Comparison of ENCODE assay signal across 8 cellular contexts in genomic region chr4:110510955-110511544, GRCh38. TPM values are rescaled to one million over a fixed set of nuclear protein-coding genes. Genes with fewer than 3 reads are reported as not detected.
DNase-seq lines count a peak whose midpoint lies in the region; ATAC-seq, FAIRE-seq and TF ChIP-seq lines count a peak whose summit lies in the region.

No MANE protein-coding gene starts in this region.

- dilution Hi-C loops in IMR-90 (cut with HindIII; ENCODE audit: low sequenced_read_pairs, unreplicated experiment), result no loop called here

- H3K9me3 Mint-ChIP-seq in mesothelial cell of epicardium, result no peaks in the 10 kb centered on the region

- no peak overlapping the region for H3K56ac ChIP-seq in IMR-90 (ENCODE audit: extremely low read depth, insufficient read depth, low read length)
- no peak overlapping the region for H3K56ac ChIP-seq in H1 (replicated peaks; ENCODE audit: insufficient read length, low read depth, low read length)

- no peak overlapping the region for H3K4me3 Mint-ChIP-seq in mesothelial cell of epicardium

- no peak for FAIRE-seq in H1 (lab: Jason Lieb, UNC)

- no peak overlapping the region for H2AK9ac ChIP-seq in IMR-90 (replicated peaks; ENCODE audit: low read depth, low read length, poor library complexity)

- POLR2A ChIA-PET in IMR-90 (lab: Charles Lee; ENCODE audit: unreplicated experiment) (no interaction called here), PC-9 (lab: Charles Lee; ENCODE audit: unreplicated experiment) (interaction anchor here (0.6 kb wide), 1 partner anchor 313 kb away, joined by 3 read pairs; no protein-coding TSS in a partner anchor), H1 (lab: Charles Lee; ENCODE audit: partially characterized antibody) (interaction anchor here (0.6 kb wide), 1 partner anchor 511 kb away, joined by 3 read pairs; no protein-coding TSS in a partner anchor)

- H3K36me3 ChIP-seq in IMR-90 (ENCODE audit: control insufficient read depth, insufficient read depth, low read length) (no peaks in the 10 kb centered on the region), PC-9 (ENCODE audit: low read depth) (no peaks in the 10 kb centered on the region), H1 (ENCODE audit: control insufficient read depth in 2 of 4, insufficient read depth in 4 of 4, low read length in 3 of 4) (no peaks in the 10 kb centered on the region)

- no peak overlapping the region for H3K27ac Mint-ChIP-seq in mesothelial cell of epicardium

- no peaks in the 10 kb centered on the region for H3K27me3 Mint-ChIP-seq in mesothelial cell of epicardium (ENCODE audit: low read depth)

- no peak overlapping the region for H3K14ac ChIP-seq in IMR-90 (replicated peaks; ENCODE audit: low read depth, low read length)
- H3K14ac ChIP-seq in H1 (ENCODE audit: insufficient read length), result no peak overlapping the region

- TF ChIP-seq CTCF in IMR-90 (conservative IDR thresholded peaks at IDR 0.05; ENCODE audit: low read depth, low read length) (peak; percentile 67), PC-9 (conservative IDR thresholded peaks at IDR 0.05) (peak; percentile 75), H1 (IDR thresholded peaks at IDR 0.05; ENCODE audit: control extremely low read depth in 1 of 3, insufficient read depth in 1 of 3, low read depth in 1 of 3, low read length in 3 of 3) (peak in 2 of 3 experiments; percentile 47 to 56; a peak in 2 of 4 replicates), mesothelial cell of epicardium (IDR thresholded peaks at IDR 0.05; ENCODE audit: unreplicated experiment) (peak; percentile 90), omental fat pad (IDR thresholded peaks at IDR 0.05) (no peak)

- no peak overlapping the region for H3K18ac ChIP-seq in IMR-90 (ENCODE audit: low read depth, low read length)
- no peak overlapping the region for H3K18ac ChIP-seq in H1 (ENCODE audit: extremely low read depth, low read length)

- TF ChIP-seq EP300 in H1 (IDR thresholded peaks at IDR 0.05; ENCODE audit: borderline replicate concordance in 1 of 2, low read depth in 2 of 2, low read length in 2 of 2), result no peak

- intact Hi-C loops in IMR-90 (cut with micrococcal nuclease) (loop anchor here (1.0 to 10.0 kb wide), 4 partner anchors 196 to 1086 kb away; partner anchors contain the start of gene ELOVL6), PC-9 (cut with micrococcal nuclease; ENCODE audit: unreplicated experiment) (loop anchor here (1.0 to 2.0 kb wide), 2 partner anchors 196 to 460 kb away; no protein-coding TSS in a partner anchor)

- H2BK120ac ChIP-seq in IMR-90 (ENCODE audit: low read depth, low read length), result no peak overlapping the region
- no peak overlapping the region for H2BK120ac ChIP-seq in H1 (replicated peaks; ENCODE audit: low read depth, low read length)

- H3K9ac ChIP-seq in IMR-90 (ENCODE audit: low read depth, low read length) (no peak overlapping the region), H1 (replicated peaks in 1 of 4; ENCODE audit: extremely low read depth in 1 of 4, low read depth in 3 of 4, low read length in 3 of 4) (no peak overlapping the region)

- H3K4me2 ChIP-seq in IMR-90 (ENCODE audit: low read depth, low read length) (no peak overlapping the region), PC-9 (no peak overlapping the region), H1 (ENCODE audit: insufficient read depth in 1 of 2, low read depth in 2 of 2, low read length in 2 of 2) (no peak overlapping the region)

- no peaks in the 10 kb centered on the region for H3K4me1 ChIP-seq in IMR-90 (ENCODE audit: control insufficient read depth, insufficient read depth, low read length)
- H3K4me1 ChIP-seq in PC-9 (replicated peaks; ENCODE audit: insufficient read depth), result no peaks in the 10 kb centered on the region
- no peaks in the 10 kb centered on the region for H3K4me1 ChIP-seq in H1 (replicated peaks in 1 of 4; ENCODE audit: control insufficient read depth in 3 of 4, insufficient read depth in 4 of 4, low read length in 3 of 4)

- ATAC-seq in GM18867 (IDR thresholded peaks at IDR 0.05; ENCODE audit: unreplicated experiment), result peak; percentile 71
- ATAC-seq in IMR-90 (ENCODE audit: low read depth), result peak; percentile 75
- no peak for ATAC-seq in omental fat pad (ENCODE audit: low FRiP score)

- TF ChIP-seq POLR2A in IMR-90 (IDR thresholded peaks at IDR 0.05; ENCODE audit: low read depth, low read length), result no peak
- no peak for TF ChIP-seq POLR2A in H1 (IDR thresholded peaks at IDR 0.05; ENCODE audit: control extremely low read depth in 1 of 2, low read depth in 2 of 2, low read length in 2 of 2)

- no peaks in the 10 kb centered on the region for H3K9me1 ChIP-seq in IMR-90 (ENCODE audit: insufficient read depth, low read length)

- H4K91ac ChIP-seq in IMR-90 (ENCODE audit: insufficient read depth, low read depth, low read length), result no peak overlapping the region
- no peak overlapping the region for H4K91ac ChIP-seq in H1 (replicated peaks; ENCODE audit: insufficient read length, low read length)

- DNase-seq in AML-193 (lab: John Stamatoyannopoulos, UW), result peak; percentile 56 to 62
- DNase-seq in IMR-90, result peak; percentile 67
- DNase-seq in PC-9, result no peak
- no peak for DNase-seq in H1 (ENCODE audit: low read depth in 1 of 2, low spot score in 2 of 2)
- DNase-seq in mesothelial cell of epicardium (ENCODE audit: low spot score in 2 of 2, unreplicated experiment in 2 of 2), result no peak
- DNase-seq in omental fat pad (ENCODE audit: low spot score), result no peak
- DNase-seq in activated gamma-delta T cell treated with Interleukin-2 at 50 U/mL for 16 hours, result no peak

- no peaks in the 10 kb centered on the region for H3K36me3 Mint-ChIP-seq in mesothelial cell of epicardium

- H3K27me3 ChIP-seq in IMR-90 (ENCODE audit: control insufficient read depth, insufficient read depth, low read length) (no peaks in the 10 kb centered on the region), PC-9 (ENCODE audit: insufficient read depth, low read depth) (no peaks in the 10 kb centered on the region), H1 (replicated peaks in 1 of 4; ENCODE audit: control insufficient read depth in 3 of 4, extremely low read depth in 1 of 4, insufficient read depth in 3 of 4, low read length in 3 of 4) (no peaks in the 10 kb centered on the region)

- H4K20me1 ChIP-seq in IMR-90 (ENCODE audit: insufficient read depth, low read length), result no peaks in the 10 kb centered on the region
- no peaks in the 10 kb centered on the region for H4K20me1 ChIP-seq in PC-9 (ENCODE audit: insufficient read depth)
- H4K20me1 ChIP-seq in H1 (replicated peaks in 1 of 2; ENCODE audit: control insufficient read depth in 1 of 2, insufficient read depth in 2 of 2, low read length in 2 of 2), result no peaks in the 10 kb centered on the region

- no CpG with 5 or more reads among the region's 4 CpGs for WGBS in IMR-90 (ENCODE audit: extremely low coverage in 2 of 2, insufficient read length in 1 of 2), 2 experiments
- 45% methylated on average over 4 of the region's 4 CpGs; no CpG with 5 or more reads in 1 of the 2 experiments for WGBS in H1 (ENCODE audit: extremely low coverage in 1 of 2, insufficient coverage in 1 of 2, insufficient read length in 1 of 2, insufficient replicate concordance in 2 of 2, low coverage in 1 of 2, low lambda C conversion rate in 2 of 2, missing lambda C conversion rate in 1 of 2), 2 experiments

- H2BK12ac ChIP-seq in H1 (ENCODE audit: low read depth, low read length), result no peak overlapping the region

- H3K4me1 Mint-ChIP-seq in mesothelial cell of epicardium, result peaks cover 1% of the 10 kb centered on the region

- H2BK20ac ChIP-seq in IMR-90 (ENCODE audit: low read depth, low read length), result no peak overlapping the region
- H2BK20ac ChIP-seq in H1 (ENCODE audit: low read length), result no peak overlapping the region

- H2BK15ac ChIP-seq in IMR-90 (ENCODE audit: low read depth, low read length), result no peak overlapping the region
- H2BK15ac ChIP-seq in H1 (ENCODE audit: low read length), result no peak overlapping the region

- H3K9me3 ChIP-seq in IMR-90 (ENCODE audit: control insufficient read depth, insufficient read depth, low read length), result no peaks in the 10 kb centered on the region
- H3K9me3 ChIP-seq in PC-9 (ENCODE audit: insufficient read depth, low read depth), result no peaks in the 10 kb centered on the region
- no peaks in the 10 kb centered on the region for H3K9me3 ChIP-seq in H1 (ENCODE audit: insufficient read depth in 2 of 2, low read depth in 1 of 2, low read length in 1 of 2)

- no peaks in the 10 kb centered on the region for H3F3A ChIP-seq in PC-9 (ENCODE audit: insufficient read depth, low read depth)

- H3K27ac ChIP-seq in IMR-90 (ENCODE audit: insufficient read depth, low read length) (no peak overlapping the region), PC-9 (no peak overlapping the region), H1 (ENCODE audit: low read depth, low read length) (no peak overlapping the region)

- H4K8ac ChIP-seq in IMR-90 (ENCODE audit: low read depth in 2 of 2, low read length in 2 of 2) (no peak overlapping the region), H1 (ENCODE audit: extremely low read depth, insufficient read depth, low read length) (no peak overlapping the region)

- H4K5ac ChIP-seq in IMR-90 (ENCODE audit: low read depth, low read length) (no peak overlapping the region), H1 (ENCODE audit: insufficient read length, low read depth, low read length) (no peak overlapping the region)

- H2AK5ac ChIP-seq in IMR-90 (ENCODE audit: low read depth, low read length) (no peak overlapping the region), H1 (ENCODE audit: low read depth, low read length) (no peak overlapping the region)

- H3K4me3 ChIP-seq in IMR-90 (ENCODE audit: insufficient read depth, low read depth, low read length) (no peak overlapping the region), PC-9 (no peak overlapping the region), H1 (ENCODE audit: extremely low read depth in 1 of 4, insufficient read depth in 2 of 4, low read depth in 3 of 4, low read length in 4 of 4) (no peak overlapping the region)

- BruUV-seq in IMR-90 (replicated peaks; lab: Mats Ljungman, UMichigan) (no TSS peak), PC-9 (replicated peaks; lab: Mats Ljungman, UMichigan) (no TSS peak)

- in situ Hi-C loops in IMR-90 (cut with MboI; ENCODE audit: low sequenced_read_pairs), result loop anchor here (25.0 kb wide), 2 partner anchors 199 to 1099 kb away; no protein-coding TSS in a partner anchor

- H3K79me1 ChIP-seq in IMR-90 (ENCODE audit: low read depth in 1 of 2, low read length in 2 of 2) (no peaks in the 10 kb centered on the region), H1 (ENCODE audit: low read depth, low read length) (no peaks in the 10 kb centered on the region)

- no peaks in the 10 kb centered on the region for H3K23me2 ChIP-seq in H1 (ENCODE audit: low read depth, low read length)

- TF ChIP-seq RAD21 in IMR-90 (IDR thresholded peaks at IDR 0.05; ENCODE audit: low read length) (peak; percentile 60), H1 (IDR thresholded peaks at IDR 0.05 in 1 of 2, conservative IDR thresholded peaks at IDR 0.05 in 1 of 2; ENCODE audit: low read depth in 2 of 2, low read length in 2 of 2) (peak; percentile 64 to 68)

- H3K4ac ChIP-seq in IMR-90 (ENCODE audit: low read depth, low read length) (no peak overlapping the region), H1 (replicated peaks; ENCODE audit: insufficient read length, low read depth, low read length) (no peak overlapping the region)

- no peak overlapping the region for H2AFZ ChIP-seq in IMR-90 (replicated peaks; ENCODE audit: low read length, poor library complexity)
- H2AFZ ChIP-seq in PC-9, result no peak overlapping the region
- no peak overlapping the region for H2AFZ ChIP-seq in H1 (ENCODE audit: low read length)

- H2BK5ac ChIP-seq in IMR-90 (ENCODE audit: low read depth, low read length, poor library complexity, severe bottlenecking) (no peak overlapping the region), H1 (ENCODE audit: low read depth, low read length) (no peak overlapping the region)

- H3K23ac ChIP-seq in IMR-90 (ENCODE audit: low read depth, low read length) (no peak overlapping the region), H1 (ENCODE audit: insufficient read length) (no peak overlapping the region)

- H3K9me2 ChIP-seq in PC-9 (ENCODE audit: insufficient read depth), result no peaks in the 10 kb centered on the region

- no peaks in the 10 kb centered on the region for H3K79me2 ChIP-seq in PC-9 (ENCODE audit: low read depth)
- H3K79me2 ChIP-seq in H1 (ENCODE audit: control insufficient read depth in 1 of 2, insufficient read depth in 2 of 2, low read length in 2 of 2), result no peaks in the 10 kb centered on the region

- CTCF ChIA-PET in IMR-90 (lab: Yijun Ruan, JAX) (interaction anchor here (0.5 to 6.7 kb wide), 12 partner anchors 7 to 1203 kb away, joined by 3 to 52 read pairs (median 3); no protein-coding TSS in a partner anchor), PC-9 (lab: Charles Lee) (interaction anchor here (1.1 kb wide), 1 partner anchor 167 kb away, joined by 5 read pairs; no protein-coding TSS in a partner anchor), H1 (lab: Charles Lee; ENCODE audit: partially characterized antibody) (interaction anchor here (0.6 to 17.1 kb wide), 43 partner anchors 8 to 992 kb away, joined by 3 to 497 read pairs (median 5); partner anchors contain the start of gene ENPEP)

RNA-seq across cellular contexts. Expression of gene ENPEP, which starts 35.1 kb away (rescaled TPM):
- total RNA-seq in IMR-90 (2012; rRNA removed), result 0.18 and 0.28 TPM in 2 replicates
- polyA plus RNA-seq in IMR-90 (2012; rRNA removed), result 0.07 and 0.12 TPM in 2 replicates
- 0.03 and 0.04 TPM in 2 replicates for polyA plus RNA-seq in IMR-90 (2012; cell fraction: cytosol; rRNA removed)
- 0.03 and 0.13 TPM in 2 replicates for polyA plus RNA-seq in IMR-90 (2012; cell fraction: nucleus; rRNA removed; ENCODE audit: low replicate concordance)
- total RNA-seq in PC-9 (2021), result not detected in 2 replicates
- total RNA-seq in H1 (2021; fragmentation: NEBNext Ultra II Directional; extraction: Animal tissue kit (Norgen Biotek cat#: 25700)), result 0.61 and 0.63 TPM in 2 replicates
- polyA plus RNA-seq in H1 (2011; rRNA removed), result 0.09 and 0.16 TPM in 2 replicates
- 0.12 TPM for polyA plus RNA-seq in H1 (2011; cell fraction: cytosol; rRNA removed)
- polyA plus RNA-seq in H1 (2011; cell fraction: nucleus; rRNA removed), result 0.13 TPM
- 0.10 to 1.1 TPM (median 0.27 TPM) in 4 replicates for polyA plus RNA-seq in H1 (2012, experiment 1 of 2)
- polyA plus RNA-seq in H1 (2012, experiment 2 of 2), result not detected
- 0.22 TPM for polyA plus RNA-seq in H1 (2013, experiment 1 of 2)
- polyA plus RNA-seq in H1 (2013, experiment 2 of 2), result 0.24 TPM
- 0.63 and 1.1 TPM in 2 replicates for polyA minus RNA-seq in H1 (2011; rRNA and poly(A)+ RNA removed)
- not detected for polyA minus RNA-seq in H1 (2011; cell fraction: cytosol; rRNA and poly(A)+ RNA removed)
- 1.3 TPM for polyA minus RNA-seq in H1 (2011; cell fraction: nucleus; rRNA and poly(A)+ RNA removed)
- 11.9 to 15.3 TPM (median 13.4 TPM) in 3 replicates for total RNA-seq in mesothelial cell of epicardium
- total RNA-seq in omental fat pad, result 10 to 100 TPM in 3 of 4 donors, 1 to 10 TPM in 1; 7.5 to 30.3 (median 15.7) TPM

Comparison
In these comparisons a context has a peak if more than half of its experiments do, and no peak if none do; other contexts are left out.
1. DNase-seq: peak in AML-193 (2 of 2) and IMR-90 (single experiment); none in PC-9 (0 of 2), H1 (0 of 2), mesothelial cell of epicardium (0 of 2), omental fat pad (single experiment) and activated gamma-delta T cell treated with Interleukin-2 at 50 U/mL for 16 hours (single experiment).
2. CTCF ChIP-seq: peak in IMR-90 (single experiment), PC-9 (single experiment), H1 (2 of 3) and mesothelial cell of epicardium (single experiment); none in omental fat pad (0 of 3).